ENCODE assay signal across 29 cellular contexts in genomic region chrX:129531132-129531531, GRCh38. TPM values are rescaled to one million over a fixed set of nuclear protein-coding genes. Genes with fewer than 3 reads are reported as not detected.
"Had no signal": no experiment of that assay in that cellular context is flagged by ENCODE, and none has a peak within 500 bp of the region (broad histone marks: within the 10 kb centered on the region; RNA-seq: fewer than 3 reads in every experiment).

No MANE protein-coding gene starts in this region.

- FAIRE-seq: endometrium had no signal

- H3K27ac Mint-ChIP-seq: activated CD8-positive, alpha-beta T cell treated with anti-CD3 and anti-CD28 coated beads for 36 hours; activated naive CD4-positive, alpha-beta T cell treated with anti-CD3 and anti-CD28 coated beads, Interleukin-2, amount 50 U/mL, for 72 hours; activated naive CD8-positive, alpha-beta T cell treated with anti-CD3 and anti-CD28 coated beads, Interleukin-2, amount 10 ng/mL, durations not matched to agents 7 days and 5 days; activated T-helper 17 cell treated with anti-CD3 and anti-CD28 coated beads, Interleukin-2, amount 50 U/mL, for 72 hours; brain had no signal

- H3K27me3 ChIP-seq: ascending aorta, cardiac muscle cell, colonic mucosa, esophagus squamous epithelium, gastroesophageal sphincter had no signal

- H3K27ac ChIP-seq: ascending aorta, breast epithelium, cardiac muscle cell, colonic mucosa, epithelial cell of prostate, esophagus squamous epithelium, gastroesophageal sphincter had no signal

- H3K4me1 ChIP-seq: ascending aorta, breast epithelium, colonic mucosa, gastroesophageal sphincter had no signal

- H3K9me3 Mint-ChIP-seq: activated CD8-positive, alpha-beta T cell treated with anti-CD3 and anti-CD28 coated beads for 36 hours; activated naive CD4-positive, alpha-beta T cell treated with anti-CD3 and anti-CD28 coated beads, Interleukin-2, amount 50 U/mL, for 72 hours; activated naive CD8-positive, alpha-beta T cell treated with anti-CD3 and anti-CD28 coated beads, Interleukin-2, amount 10 ng/mL, durations not matched to agents 7 days and 5 days; activated T-cell treated with anti-CD3 and anti-CD28 coated beads, Interleukin-2, amount 50 U/mL, for 4 hours; activated T-helper 17 cell treated with anti-CD3 and anti-CD28 coated beads, Interleukin-2, amount 50 U/mL, for 72 hours; brain had no signal

- H3K4me3 Mint-ChIP-seq: activated CD8-positive, alpha-beta T cell treated with anti-CD3 and anti-CD28 coated beads for 36 hours; activated naive CD8-positive, alpha-beta T cell treated with anti-CD3 and anti-CD28 coated beads, Interleukin-2, amount 10 ng/mL, durations not matched to agents 7 days and 5 days; activated T-cell treated with anti-CD3 and anti-CD28 coated beads, Interleukin-2, amount 50 U/mL, for 4 hours; activated T-helper 17 cell treated with anti-CD3 and anti-CD28 coated beads, Interleukin-2, amount 50 U/mL, for 72 hours; brain had no signal

- H3K36me3 Mint-ChIP-seq: activated naive CD4-positive, alpha-beta T cell treated with anti-CD3 and anti-CD28 coated beads, Interleukin-2, amount 50 U/mL, for 72 hours; activated naive CD8-positive, alpha-beta T cell treated with anti-CD3 and anti-CD28 coated beads, Interleukin-2, amount 10 ng/mL, durations not matched to agents 7 days and 5 days; brain had no signal

- H3K27me3 Mint-ChIP-seq: activated CD8-positive, alpha-beta T cell treated with anti-CD3 and anti-CD28 coated beads for 36 hours; activated T-helper 17 cell treated with anti-CD3 and anti-CD28 coated beads, Interleukin-2, amount 50 U/mL, for 72 hours; brain had no signal

- H3K4me1 Mint-ChIP-seq: activated naive CD8-positive, alpha-beta T cell treated with anti-CD3 and anti-CD28 coated beads, Interleukin-2, amount 10 ng/mL, durations not matched to agents 7 days and 5 days; activated T-helper 17 cell treated with anti-CD3 and anti-CD28 coated beads, Interleukin-2, amount 50 U/mL, for 72 hours had no signal

- ATAC-seq: activated CD8-positive, alpha-beta T cell treated with anti-CD3 and anti-CD28 coated beads for 36 hours; activated naive CD4-positive, alpha-beta T cell treated with anti-CD3 and anti-CD28 coated beads, Interleukin-2, amount 50 U/mL, for 72 hours; activated T-cell treated with anti-CD3 and anti-CD28 coated beads, Interleukin-2, amount 50 U/mL, for 4 hours; activated T-helper 17 cell treated with anti-CD3 and anti-CD28 coated beads, Interleukin-2, amount 50 U/mL, for 72 hours; gastroesophageal sphincter had no signal

- H3K9me3 ChIP-seq: ascending aorta, breast epithelium, colonic mucosa, esophagus squamous epithelium, gastroesophageal sphincter had no signal

- DNase-seq: activated CD4-positive, alpha-beta T cell treated with anti-CD3 and anti-CD28 coated beads for 48 hours; activated CD4-positive, alpha-beta T cell treated with anti-CD3 and anti-CD28 coated beads, Interleukin-2, amount 50 U/mL, for 1 hour; activated CD4-positive, alpha-beta T cell treated with anti-CD3 and anti-CD28 coated beads, Interleukin-2, amount 50 U/mL, for 48 hours; activated CD4-positive, CD25-positive, alpha-beta regulatory T cell; activated CD8-positive, alpha-beta memory T cell treated with anti-CD3 and anti-CD28 coated beads for 24 hours; activated CD8-positive, alpha-beta T cell treated with anti-CD3 and anti-CD28 coated beads for 36 hours; activated effector memory CD4-positive, alpha-beta T cell treated with Interleukin-2 at 50 U/mL for 16 hours; activated gamma-delta T cell treated with Interleukin-2 at 50 U/mL for 16 hours; activated naive CD4-positive, alpha-beta T cell treated with Interleukin-2 at 50 U/mL for 16 hours; activated naive CD8-positive, alpha-beta T cell treated with anti-CD3 and anti-CD28 coated beads, Interleukin-2, amount 10 ng/mL, durations not matched to agents 7 days and 5 days; activated T-cell treated with anti-CD3 and anti-CD28 coated beads, Interleukin-2, amount 50 U/mL, for 4 hours; central memory CD4-positive, alpha-beta T cell; cerebellar nuclear complex; colonic mucosa; effector CD8-positive, alpha-beta T cell; esophagus squamous epithelium; foreskin melanocyte; head of caudate nucleus; T-helper 2 cell had no signal

- H3K4me3 ChIP-seq: ascending aorta, breast epithelium, cardiac muscle cell, colonic mucosa, esophagus squamous epithelium, gastroesophageal sphincter had no signal

- H3K36me3 ChIP-seq: ascending aorta, breast epithelium, cardiac muscle cell, colonic mucosa, esophagus squamous epithelium, gastroesophageal sphincter had no signal

RNA-seq across cellular contexts. Expression of gene SMARCA1, which starts 7.8 kb away (rescaled TPM):
- total RNA-seq: T-helper 1 cell treated with Interleukin-12 subunit alpha and Interleukin-12 subunit beta and Interleukin-4 antibody, amounts not matched to agents 30 ng/mL and 1 ng/mL, for 36 hours had no signal
